In the genomic region with DNA sequence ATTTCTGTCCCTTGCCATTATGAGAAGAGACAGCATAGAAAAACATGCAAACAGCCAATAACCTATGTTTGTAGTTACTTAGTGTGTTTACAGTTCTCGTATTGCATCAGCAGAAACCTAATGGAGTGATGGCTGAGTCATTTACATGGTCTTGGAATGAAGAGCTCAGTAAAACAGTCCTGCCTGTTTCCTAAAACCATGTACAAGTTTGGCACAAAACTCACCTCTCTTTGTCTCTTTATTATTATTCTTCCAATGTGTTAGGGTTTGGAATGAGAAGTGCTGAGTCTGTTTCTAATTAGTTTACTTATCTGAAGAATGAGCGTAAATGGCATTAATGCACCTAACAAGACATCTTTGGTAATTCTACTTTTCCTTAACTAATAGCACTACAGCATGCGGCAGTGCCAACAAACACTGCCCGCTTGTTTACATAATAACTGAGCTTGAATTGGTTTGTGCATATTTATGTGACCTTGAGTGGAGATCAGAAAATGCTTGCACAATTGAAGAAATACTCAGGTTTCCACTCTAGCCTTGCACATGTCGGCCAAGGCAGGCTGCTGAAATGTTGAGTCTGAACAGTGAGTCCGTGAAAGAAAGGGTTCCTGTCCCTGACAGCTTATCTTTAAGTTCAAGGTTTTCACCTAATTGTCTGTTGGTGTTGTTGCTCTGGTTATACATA, we compare ENCODE assay signal across 11 cellular contexts.
A peak's percentile ranks its signal among the peaks of the same experiment; 100 is the strongest.
DNase-seq lines count a peak whose midpoint lies in the region; ATAC-seq and TF ChIP-seq lines count a peak whose summit lies in the region.
"Had no signal": no experiment of that assay in that cellular context is flagged by ENCODE, and none has a peak within 500 bp of the region (broad histone marks: within the 10 kb centered on the region; RNA-seq: fewer than 3 reads in every experiment).

No MANE protein-coding gene starts in this region.

- no peak overlapping the region for H2BK5ac ChIP-seq in mesenchymal stem cell (ENCODE audit: low read depth, low read length, poor library complexity, severe bottlenecking)

- TF ChIP-seq CTCF in BJ (IDR thresholded peaks at IDR 0.05; ENCODE audit: insufficient read depth, low read depth, low read length), result no peak
- no peak for TF ChIP-seq CTCF in heart right ventricle (IDR thresholded peaks at IDR 0.05)

- H3K27ac ChIP-seq in mesenchymal stem cell (ENCODE audit: low read length, poor library complexity, severe bottlenecking) (no peak overlapping the region), heart right ventricle (no peak overlapping the region)
- H3K27ac ChIP-seq: VCaP had no signal

- in situ Hi-C loops in T47D (cut with HindIII; ENCODE audit: low pct_unique_long_range_greater_than_20kb, low sequenced_read_pairs) (no loop called here), HAP-1 (cut with MboI; ENCODE audit: low sequenced_read_pairs) (no loop called here)

- H2BK15ac ChIP-seq in mesenchymal stem cell (ENCODE audit: low read depth, poor library complexity, severe bottlenecking), result no peak overlapping the region

- H3K4me3 ChIP-seq in BJ (ENCODE audit: low read depth, low read length), result no peak overlapping the region
- H3K4me3 ChIP-seq in mesenchymal stem cell (ENCODE audit: insufficient read depth in 1 of 2, low read depth in 1 of 2, low read length in 2 of 2), result no peak overlapping the region
- no peak overlapping the region for H3K4me3 ChIP-seq in HAP-1
- H3K4me3 ChIP-seq in heart right ventricle, result no peak overlapping the region

- H2AK5ac ChIP-seq in mesenchymal stem cell (ENCODE audit: low read length, severe bottlenecking), result no peak overlapping the region

- H3K36me3 ChIP-seq in BJ (ENCODE audit: control insufficient read depth, insufficient read depth, low read length), result no peaks in the 10 kb centered on the region
- H3K36me3 ChIP-seq in mesenchymal stem cell (ENCODE audit: control insufficient read depth in 1 of 2, insufficient read depth in 2 of 2, low read depth in 1 of 2, low read length in 2 of 2), result no peaks in the 10 kb centered on the region
- no peaks in the 10 kb centered on the region for H3K36me3 ChIP-seq in HAP-1 (replicated peaks)
- no peaks in the 10 kb centered on the region for H3K36me3 ChIP-seq in heart right ventricle

- H3K4ac ChIP-seq in mesenchymal stem cell (ENCODE audit: low read depth in 1 of 2, low read length in 2 of 2), result no peak overlapping the region

- CTCF ChIA-PET in BJ (lab: Yijun Ruan, JAX), result interaction anchor here (1.1 kb wide), 1 partner anchor 38 kb away, joined by 3 read pairs; no protein-coding TSS in a partner anchor

- H4K91ac ChIP-seq in mesenchymal stem cell (ENCODE audit: low read length), result no peak overlapping the region

- no peak overlapping the region for H3K14ac ChIP-seq in mesenchymal stem cell (ENCODE audit: low read length in 2 of 2)

- H3K4me1 ChIP-seq in mesenchymal stem cell (ENCODE audit: control insufficient read depth, insufficient read depth, low read depth, low read length) (no peaks in the 10 kb centered on the region), HAP-1 (no peaks in the 10 kb centered on the region), heart right ventricle (no peaks in the 10 kb centered on the region)

- H3K4me2 ChIP-seq in mesenchymal stem cell (ENCODE audit: low read length, poor library complexity, severe bottlenecking), result no peak overlapping the region

- H4K8ac ChIP-seq in mesenchymal stem cell (ENCODE audit: low read length), result no peak overlapping the region

- no peaks in the 10 kb centered on the region; the same call in 1 of the 2 replicates for H3K27me3 ChIP-seq in BJ (ENCODE audit: control insufficient read depth, insufficient read depth, low read length)
- H3K27me3 ChIP-seq in mesenchymal stem cell (ENCODE audit: control insufficient read depth in 1 of 2, insufficient read depth in 1 of 2, low read length in 2 of 2), result no peaks in the 10 kb centered on the region
- H3K27me3 ChIP-seq in HAP-1 (ENCODE audit: low read depth), result no peaks in the 10 kb centered on the region
- H3K27me3 ChIP-seq in heart right ventricle, result peaks cover 0 to 6% (median 0%) of the 10 kb centered on the region in 7 donors

- H3K79me1 ChIP-seq in mesenchymal stem cell (replicated peaks; ENCODE audit: low read length, poor library complexity, severe bottlenecking), result no peaks in the 10 kb centered on the region

- H3K9me3 ChIP-seq in mesenchymal stem cell (ENCODE audit: control insufficient read depth, low read length) (no peaks in the 10 kb centered on the region), HAP-1 (no peaks in the 10 kb centered on the region), heart right ventricle (peaks cover 0 to 8% (median 0%) of the 10 kb centered on the region in 11 donors)

- ATAC-seq in heart right ventricle, result no peak

- no peak overlapping the region for H2BK120ac ChIP-seq in mesenchymal stem cell (ENCODE audit: low read depth, low read length)

- no peak overlapping the region for H3K9ac ChIP-seq in mesenchymal stem cell (ENCODE audit: low read length)

- H3K23ac ChIP-seq in mesenchymal stem cell (ENCODE audit: low read length in 2 of 2), result no peak overlapping the region

- DNase-seq in BJ (ENCODE audit: low read depth) (peak; percentile 41), NCI-H1105 (lab: John Stamatoyannopoulos, UW) (peak; percentile 62), T47D (ENCODE audit: low read depth in 1 of 2, low spot score in 1 of 2) (peak; percentile 11 to 57), mesenchymal stem cell (peak; percentile 94), activated gamma-delta T cell treated with Interleukin-2 at 50 U/mL for 16 hours (no peak), HAP-1 (ENCODE audit: low spot score in 2 of 2) (no peak), heart right ventricle (no peak)
- no peak for DNase-seq in activated T-cell treated with anti-CD3 and anti-CD28 coated beads, Interleukin-2, amount 50 U/mL, for 1 hour
- DNase-seq: activated naive CD4-positive, alpha-beta T cell treated with anti-CD3 and anti-CD28 coated beads for 36 hours; retina had no signal

- intact Hi-C loops in heart right ventricle (cut with DNase I), result no loop called here

- 45% methylated on average over 3 of the region's 6 CpGs for WGBS in mesenchymal stem cell
- 73 to 75% methylated on average over 6 of the region's 6 CpGs for WGBS in heart right ventricle, 2 donors

- peak overlapping the region; percentile 37 for H3K18ac ChIP-seq in mesenchymal stem cell (ENCODE audit: low read depth in 1 of 2, low read length in 2 of 2)

- POLR2A ChIA-PET in BJ (lab: Charles Lee), result no interaction called here

- peak overlapping the region in 1 of 2 experiments; percentile 75 for H2BK12ac ChIP-seq in mesenchymal stem cell (ENCODE audit: low read length in 2 of 2)

- H2AFZ ChIP-seq in mesenchymal stem cell (ENCODE audit: low read depth, low read length), result no peak overlapping the region

Comparison
In these comparisons a context has a peak if more than half of its experiments do, and no peak if none do; other contexts are left out.
1. DNase-seq: peak in BJ (single experiment), NCI-H1105 (single experiment), T47D (2 of 2) and mesenchymal stem cell (single experiment); none in activated gamma-delta T cell treated with Interleukin-2 at 50 U/mL for 16 hours (single experiment), activated T-cell treated with anti-CD3 and anti-CD28 coated beads, Interleukin-2, amount 50 U/mL, for 1 hour (single experiment), HAP-1 (0 of 2) and heart right ventricle (0 of 2).